In the genomic region with DNA sequence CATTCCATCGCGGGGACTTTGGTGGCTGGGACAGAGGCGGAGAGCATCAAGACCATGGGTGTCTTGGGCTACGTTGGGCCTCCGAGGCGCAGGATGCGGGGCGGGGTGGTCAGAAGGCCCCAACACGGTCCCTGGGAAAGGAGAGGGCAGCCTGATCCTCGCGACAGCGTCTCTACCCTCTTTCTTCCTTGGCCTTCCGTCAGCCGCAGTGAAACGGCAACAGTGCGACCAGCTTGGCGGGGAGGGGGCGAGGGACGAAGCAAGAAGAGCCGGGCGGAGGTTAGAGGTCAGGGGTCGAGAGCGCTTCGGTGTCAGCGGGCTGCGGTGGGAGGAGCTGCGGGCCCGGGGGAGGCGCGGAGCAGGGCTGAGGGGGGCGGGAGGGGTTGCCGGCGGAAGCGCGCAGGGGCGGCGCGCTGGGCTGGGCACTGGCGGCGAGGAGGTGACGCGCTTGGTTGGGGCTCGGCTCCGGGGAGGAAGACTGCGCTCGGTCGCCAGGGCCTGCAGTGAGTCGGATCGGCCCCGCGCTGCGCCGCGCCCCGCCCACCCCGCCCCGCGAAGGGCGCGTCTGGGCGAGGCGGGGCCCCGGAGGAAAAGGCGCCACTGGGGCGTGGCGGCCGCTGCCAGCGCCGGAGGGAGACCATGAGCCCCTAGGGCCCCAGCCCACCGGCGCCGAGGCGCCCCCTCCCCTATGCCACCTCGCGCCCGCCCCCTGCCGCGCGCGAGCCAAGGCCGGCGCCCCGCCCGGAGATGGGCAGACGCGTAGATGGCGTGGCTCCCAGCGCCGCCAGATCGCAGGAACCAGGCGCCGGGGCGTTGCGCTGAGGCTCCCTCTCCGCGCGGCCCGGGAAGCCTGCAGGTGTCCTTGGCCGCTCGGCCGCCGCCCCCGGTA, we compare ENCODE assay signal across 8 cellular contexts. TPM values are rescaled to one million over a fixed set of nuclear protein-coding genes. Genes with fewer than 3 reads are reported as not detected.
DNase-seq lines count a peak whose midpoint lies in the region; ATAC-seq and TF ChIP-seq lines count a peak whose summit lies in the region.

Gene KCNC4 (plus strand): TSS at position 600 of the 889 bp plus-strand sequence. CDS start 1,186 bp downstream, outside the sequence.

- TF ChIP-seq CTCF in BJ (IDR thresholded peaks at IDR 0.05; ENCODE audit: insufficient read depth, low read depth, low read length) (no peak), lung (IDR thresholded peaks at IDR 0.05; ENCODE audit: control extremely low read depth, extremely low read depth) (no peak)

- peak within 1 kb of the TSS; percentile 81 for H3K4me3 Mint-ChIP-seq in activated CD8-positive, alpha-beta T cell treated with anti-CD3 and anti-CD28 coated beads, Interleukin-2, amount 10 ng/mL, durations not matched to agents 7 days and 5 days

- peaks cover 42% of the 10 kb centered on the region for H3K4me1 Mint-ChIP-seq in activated CD8-positive, alpha-beta T cell treated with anti-CD3 and anti-CD28 coated beads, Interleukin-2, amount 10 ng/mL, durations not matched to agents 7 days and 5 days (ENCODE audit: low read depth)

- peak within 1 kb of the TSS; percentile 95 for H3K27ac Mint-ChIP-seq in activated CD8-positive, alpha-beta T cell treated with anti-CD3 and anti-CD28 coated beads, Interleukin-2, amount 10 ng/mL, durations not matched to agents 7 days and 5 days

- ATAC-seq in GM19324 (IDR thresholded peaks at IDR 0.05; ENCODE audit: low FRiP score, unreplicated experiment) (peak; percentile 84), HG03442 (IDR thresholded peaks at IDR 0.05; ENCODE audit: unreplicated experiment) (peak; percentile 77), lung (ENCODE audit: insufficient read depth, low FRiP score) (peak; percentile 87)
- peak; percentile 92 for ATAC-seq in activated CD8-positive, alpha-beta T cell treated with anti-CD3 and anti-CD28 coated beads, Interleukin-2, amount 10 ng/mL, durations not matched to agents 7 days and 5 days

- peaks cover 0 to 12% of the 10 kb centered on the region in 2 donors for H3K4me1 ChIP-seq in lung (ENCODE audit: control insufficient read depth in 2 of 2, insufficient read depth in 2 of 2, low read length in 2 of 2)

- POLR2A ChIA-PET in BJ (lab: Charles Lee): interaction anchor here (0.5 to 1.0 kb wide), 3 partner anchors 54 to 174 kb away, joined by 3 to 4 read pairs (median 4); partner anchors contain the start of gene RBM15
- POLR2A ChIA-PET in activated CD8-positive, alpha-beta T cell treated with anti-CD3 and anti-CD28 coated beads, Interleukin-2, amount 10 ng/mL, durations not matched to agents 7 days and 5 days (lab: Charles Lee): interaction anchor here (0.7 to 7.3 kb wide), 4 partner anchors 18 to 176 kb away, joined by 3 to 69 read pairs (median 4); partner anchors contain the start of genes RBM15 and STRIP1

- H3K36me3 Mint-ChIP-seq in activated CD8-positive, alpha-beta T cell treated with anti-CD3 and anti-CD28 coated beads, Interleukin-2, amount 10 ng/mL, durations not matched to agents 7 days and 5 days (ENCODE audit: low read depth): peaks cover 1% of the 10 kb centered on the region

- H3K36me3 ChIP-seq in BJ (ENCODE audit: control insufficient read depth, insufficient read depth, low read length) (no peaks in the 10 kb centered on the region), lung (ENCODE audit: control insufficient read depth in 2 of 2, insufficient read depth in 2 of 2, low read length in 2 of 2) (no peaks in the 10 kb centered on the region)

- H3K27me3 ChIP-seq in BJ (ENCODE audit: control insufficient read depth, insufficient read depth, low read length): no peaks in the 10 kb centered on the region
- no peaks in the 10 kb centered on the region for H3K27me3 ChIP-seq in lung (ENCODE audit: control insufficient read depth, insufficient read depth)

- H3K27ac ChIP-seq in lung (ENCODE audit: low read depth in 1 of 2, low read length in 1 of 2): peak within 1 kb of the TSS; percentile 55 to 94

- peak within 1 kb of the TSS; percentile 52 for H3K4me3 ChIP-seq in BJ (ENCODE audit: low read depth, low read length)
- H3K4me3 ChIP-seq in lung: peak within 1 kb of the TSS; percentile 70

- H3K27me3 Mint-ChIP-seq in activated CD8-positive, alpha-beta T cell treated with anti-CD3 and anti-CD28 coated beads, Interleukin-2, amount 10 ng/mL, durations not matched to agents 7 days and 5 days (ENCODE audit: low read depth): peaks cover 8% of the 10 kb centered on the region

- CTCF ChIA-PET in BJ (lab: Yijun Ruan, JAX): interaction anchor here (0.7 to 18.4 kb wide), 12 partner anchors 12 to 287 kb away, joined by 3 to 1014 read pairs (median 20); partner anchors contain the start of genes LAMTOR5, PROK1 and RBM15
- CTCF ChIA-PET in activated CD8-positive, alpha-beta T cell treated with anti-CD3 and anti-CD28 coated beads, Interleukin-2, amount 10 ng/mL, durations not matched to agents 7 days and 5 days (lab: Charles Lee): interaction anchor here (0.7 to 10.7 kb wide), 16 partner anchors 9 to 299 kb away, joined by 3 to 460 read pairs (median 20); partner anchors contain the start of genes LAMTOR5 and RBM15

- peak; percentile 36 for DNase-seq in BJ (ENCODE audit: low read depth)
- peak; percentile 40 for DNase-seq in NCI-H82 treated with DMSO at 0.1 percent for 48 hours (lab: John Stamatoyannopoulos, UW; ENCODE audit: unreplicated experiment)
- peak; percentile 96 for DNase-seq in activated CD8-positive, alpha-beta T cell treated with anti-CD3 and anti-CD28 coated beads, Interleukin-2, amount 10 ng/mL, durations not matched to agents 7 days and 5 days
- DNase-seq in effector CD4-positive, alpha-beta T cell: peak; percentile 87
- peak; percentile 83 for DNase-seq in lung (ENCODE audit: low spot score)
- DNase-seq in stimulated activated CD4-positive, alpha-beta T cell treated with anti-CD3 and anti-CD28 coated beads, TNF-alpha, amount 100 ng/mL, for 24 hours (ENCODE audit: low read depth in 3 of 3): peak; percentile 77 to 90 (median 83)

- H3K9me3 Mint-ChIP-seq in activated CD8-positive, alpha-beta T cell treated with anti-CD3 and anti-CD28 coated beads, Interleukin-2, amount 10 ng/mL, durations not matched to agents 7 days and 5 days (ENCODE audit: insufficient read depth): no peaks in the 10 kb centered on the region

- 2 to 5% methylated on average over 38 to 103 of the region's 103 CpGs for WGBS in lung, 2 donors

- H3K9me3 ChIP-seq in lung (ENCODE audit: control insufficient read depth in 2 of 2, insufficient read depth in 1 of 2, low read length in 1 of 2): no peaks in the 10 kb centered on the region

RNA-seq across cellular contexts. Expression of gene KCNC4, which starts in this region (rescaled TPM):
- polyA plus RNA-seq in BJ (2011; rRNA removed): 1.6 and 2.6 TPM in 2 replicates
- 3.0 and 3.2 TPM in 2 replicates for polyA minus RNA-seq in BJ (2011; rRNA and poly(A)+ RNA removed)
- 1 to 10 TPM; 7.5 to 8.3 TPM for total RNA-seq in activated CD8-positive, alpha-beta T cell treated with anti-CD3 and anti-CD28 coated beads, Interleukin-2, amount 10 ng/mL, durations not matched to agents 7 days and 5 days
- 1 to 10 TPM; 3.8 to 9.2 TPM for total RNA-seq in lung
- 1 to 10 TPM; 3.1 to 3.2 TPM for polyA plus RNA-seq in lung

Comparison
In these comparisons a context has a peak if more than half of its experiments do, and no peak if none do; other contexts are left out.
1. Peak in every context shown above with its lines: DNase-seq, ATAC-seq, H3K4me3 ChIP-seq and H3K27ac ChIP-seq.
2. DNase-seq: peak in every context shown above with its lines; median percentile 96 in activated CD8-positive, alpha-beta T cell treated with anti-CD3 and anti-CD28 coated beads, Interleukin-2, amount 10 ng/mL, durations not matched to agents 7 days and 5 days; 87 in effector CD4-positive, alpha-beta T cell; 83 in lung; 83 in stimulated activated CD4-positive, alpha-beta T cell treated with anti-CD3 and anti-CD28 coated beads, TNF-alpha, amount 100 ng/mL, for 24 hours; 40 in NCI-H82 treated with DMSO at 0.1 percent for 48 hours; 36 in BJ.